In the genomic region with DNA sequence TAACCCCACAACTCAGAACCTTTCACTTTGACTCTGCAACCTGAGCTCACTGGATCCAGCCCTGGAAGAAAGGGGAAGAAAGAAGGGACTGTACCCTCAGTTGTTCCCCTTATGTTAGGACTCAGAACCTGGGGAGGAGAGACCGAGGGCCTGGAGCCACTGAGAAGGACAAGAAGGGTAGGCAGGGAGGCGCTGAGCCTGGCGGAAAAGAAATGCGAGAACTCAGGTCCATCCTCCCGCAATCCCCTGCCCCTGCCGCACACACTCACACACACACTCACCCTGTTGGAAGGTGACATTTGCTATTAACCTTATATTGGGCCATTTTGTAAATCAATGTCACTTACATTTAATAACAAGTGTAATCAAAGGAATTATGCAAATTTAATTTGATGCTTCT, we compare ENCODE assay signal across 1 cellular context.
TF ChIP-seq lines count a peak whose summit lies in the region.

No MANE protein-coding gene starts in this region.

TF ChIP-seq in GM23338, 12 proteins besides CTCF, POLR2A, EP300 and RAD21 (continued from another document):
- TF ChIP-seq, protein P1, sequence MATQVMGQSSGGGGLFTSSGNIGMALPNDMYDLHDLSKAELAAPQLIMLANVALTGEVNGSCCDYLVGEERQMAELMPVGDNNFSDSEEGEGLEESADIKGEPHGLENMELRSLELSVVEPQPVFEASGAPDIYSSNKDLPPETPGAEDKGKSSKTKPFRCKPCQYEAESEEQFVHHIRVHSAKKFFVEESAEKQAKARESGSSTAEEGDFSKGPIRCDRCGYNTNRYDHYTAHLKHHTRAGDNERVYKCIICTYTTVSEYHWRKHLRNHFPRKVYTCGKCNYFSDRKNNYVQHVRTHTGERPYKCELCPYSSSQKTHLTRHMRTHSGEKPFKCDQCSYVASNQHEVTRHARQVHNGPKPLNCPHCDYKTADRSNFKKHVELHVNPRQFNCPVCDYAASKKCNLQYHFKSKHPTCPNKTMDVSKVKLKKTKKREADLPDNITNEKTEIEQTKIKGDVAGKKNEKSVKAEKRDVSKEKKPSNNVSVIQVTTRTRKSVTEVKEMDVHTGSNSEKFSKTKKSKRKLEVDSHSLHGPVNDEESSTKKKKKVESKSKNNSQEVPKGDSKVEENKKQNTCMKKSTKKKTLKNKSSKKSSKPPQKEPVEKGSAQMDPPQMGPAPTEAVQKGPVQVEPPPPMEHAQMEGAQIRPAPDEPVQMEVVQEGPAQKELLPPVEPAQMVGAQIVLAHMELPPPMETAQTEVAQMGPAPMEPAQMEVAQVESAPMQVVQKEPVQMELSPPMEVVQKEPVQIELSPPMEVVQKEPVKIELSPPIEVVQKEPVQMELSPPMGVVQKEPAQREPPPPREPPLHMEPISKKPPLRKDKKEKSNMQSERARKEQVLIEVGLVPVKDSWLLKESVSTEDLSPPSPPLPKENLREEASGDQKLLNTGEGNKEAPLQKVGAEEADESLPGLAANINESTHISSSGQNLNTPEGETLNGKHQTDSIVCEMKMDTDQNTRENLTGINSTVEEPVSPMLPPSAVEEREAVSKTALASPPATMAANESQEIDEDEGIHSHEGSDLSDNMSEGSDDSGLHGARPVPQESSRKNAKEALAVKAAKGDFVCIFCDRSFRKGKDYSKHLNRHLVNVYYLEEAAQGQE (IDR thresholded peaks at IDR 0.05; ENCODE audit: unreplicated experiment), result no peak
- no peak for TF ChIP-seq POLR2AphosphoS5 (IDR thresholded peaks at IDR 0.05; ENCODE audit: low read depth)
- no peak for TF ChIP-seq EZH2 (IDR thresholded peaks at IDR 0.05; ENCODE audit: low read depth, unreplicated experiment)
- TF ChIP-seq, protein P2, sequence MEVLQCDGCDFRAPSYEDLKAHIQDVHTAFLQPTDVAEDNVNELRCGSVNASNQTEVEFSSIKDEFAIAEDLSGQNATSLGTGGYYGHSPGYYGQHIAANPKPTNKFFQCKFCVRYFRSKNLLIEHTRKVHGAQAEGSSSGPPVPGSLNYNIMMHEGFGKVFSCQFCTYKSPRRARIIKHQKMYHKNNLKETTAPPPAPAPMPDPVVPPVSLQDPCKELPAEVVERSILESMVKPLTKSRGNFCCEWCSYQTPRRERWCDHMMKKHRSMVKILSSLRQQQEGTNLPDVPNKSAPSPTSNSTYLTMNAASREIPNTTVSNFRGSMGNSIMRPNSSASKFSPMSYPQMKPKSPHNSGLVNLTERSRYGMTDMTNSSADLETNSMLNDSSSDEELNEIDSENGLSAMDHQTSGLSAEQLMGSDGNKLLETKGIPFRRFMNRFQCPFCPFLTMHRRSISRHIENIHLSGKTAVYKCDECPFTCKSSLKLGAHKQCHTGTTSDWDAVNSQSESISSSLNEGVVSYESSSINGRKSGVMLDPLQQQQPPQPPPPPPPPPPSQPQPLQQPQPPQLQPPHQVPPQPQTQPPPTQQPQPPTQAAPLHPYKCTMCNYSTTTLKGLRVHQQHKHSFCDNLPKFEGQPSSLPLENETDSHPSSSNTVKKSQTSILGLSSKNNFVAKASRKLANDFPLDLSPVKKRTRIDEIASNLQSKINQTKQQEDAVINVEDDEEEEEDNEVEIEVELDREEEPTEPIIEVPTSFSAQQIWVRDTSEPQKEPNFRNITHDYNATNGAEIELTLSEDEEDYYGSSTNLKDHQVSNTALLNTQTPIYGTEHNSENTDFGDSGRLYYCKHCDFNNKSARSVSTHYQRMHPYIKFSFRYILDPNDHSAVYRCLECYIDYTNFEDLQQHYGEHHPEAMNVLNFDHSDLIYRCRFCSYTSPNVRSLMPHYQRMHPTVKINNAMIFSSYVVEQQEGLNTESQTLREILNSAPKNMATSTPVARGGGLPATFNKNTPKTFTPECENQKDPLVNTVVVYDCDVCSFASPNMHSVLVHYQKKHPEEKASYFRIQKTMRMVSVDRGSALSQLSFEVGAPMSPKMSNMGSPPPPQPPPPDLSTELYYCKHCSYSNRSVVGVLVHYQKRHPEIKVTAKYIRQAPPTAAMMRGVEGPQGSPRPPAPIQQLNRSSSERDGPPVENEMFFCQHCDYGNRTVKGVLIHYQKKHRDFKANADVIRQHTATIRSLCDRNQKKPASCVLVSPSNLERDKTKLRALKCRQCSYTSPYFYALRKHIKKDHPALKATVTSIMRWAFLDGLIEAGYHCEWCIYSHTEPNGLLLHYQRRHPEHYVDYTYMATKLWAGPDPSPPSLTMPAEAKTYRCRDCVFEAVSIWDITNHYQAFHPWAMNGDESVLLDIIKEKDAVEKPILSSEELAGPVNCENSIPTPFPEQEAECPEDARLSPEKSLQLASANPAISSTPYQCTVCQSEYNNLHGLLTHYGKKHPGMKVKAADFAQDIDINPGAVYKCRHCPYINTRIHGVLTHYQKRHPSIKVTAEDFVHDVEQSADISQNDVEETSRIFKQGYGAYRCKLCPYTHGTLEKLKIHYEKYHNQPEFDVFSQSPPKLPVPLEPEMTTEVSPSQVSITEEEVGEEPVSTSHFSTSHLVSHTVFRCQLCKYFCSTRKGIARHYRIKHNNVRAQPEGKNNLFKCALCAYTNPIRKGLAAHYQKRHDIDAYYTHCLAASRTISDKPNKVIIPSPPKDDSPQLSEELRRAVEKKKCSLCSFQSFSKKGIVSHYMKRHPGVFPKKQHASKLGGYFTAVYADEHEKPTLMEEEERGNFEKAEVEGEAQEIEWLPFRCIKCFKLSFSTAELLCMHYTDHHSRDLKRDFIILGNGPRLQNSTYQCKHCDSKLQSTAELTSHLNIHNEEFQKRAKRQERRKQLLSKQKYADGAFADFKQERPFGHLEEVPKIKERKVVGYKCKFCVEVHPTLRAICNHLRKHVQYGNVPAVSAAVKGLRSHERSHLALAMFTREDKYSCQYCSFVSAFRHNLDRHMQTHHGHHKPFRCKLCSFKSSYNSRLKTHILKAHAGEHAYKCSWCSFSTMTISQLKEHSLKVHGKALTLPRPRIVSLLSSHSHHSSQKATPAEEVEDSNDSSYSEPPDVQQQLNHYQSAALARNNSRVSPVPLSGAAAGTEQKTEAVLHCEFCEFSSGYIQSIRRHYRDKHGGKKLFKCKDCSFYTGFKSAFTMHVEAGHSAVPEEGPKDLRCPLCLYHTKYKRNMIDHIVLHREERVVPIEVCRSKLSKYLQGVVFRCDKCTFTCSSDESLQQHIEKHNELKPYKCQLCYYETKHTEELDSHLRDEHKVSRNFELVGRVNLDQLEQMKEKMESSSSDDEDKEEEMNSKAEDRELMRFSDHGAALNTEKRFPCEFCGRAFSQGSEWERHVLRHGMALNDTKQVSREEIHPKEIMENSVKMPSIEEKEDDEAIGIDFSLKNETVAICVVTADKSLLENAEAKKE (CRISPR knock-in tag; IDR thresholded peaks at IDR 0.05), result no peak
- TF ChIP-seq STAT1 (IDR thresholded peaks at IDR 0.05; ENCODE audit: unreplicated experiment), result no peak
- TF ChIP-seq ZNF114 (CRISPR knock-in tag; IDR thresholded peaks at IDR 0.05), result no peak
- TF ChIP-seq CREB1 (CRISPR knock-in tag; IDR thresholded peaks at IDR 0.05; ENCODE audit: low read depth), result no peak
- TF ChIP-seq NANOG (IDR thresholded peaks at IDR 0.05; ENCODE audit: borderline replicate concordance), result no peak
- no peak for TF ChIP-seq EZH2phosphoT487 (IDR thresholded peaks at IDR 0.05; ENCODE audit: unreplicated experiment)
- no peak for TF ChIP-seq JUNB (IDR thresholded peaks at IDR 0.05; ENCODE audit: unreplicated experiment)
- TF ChIP-seq ZNF331 (CRISPR knock-in tag; IDR thresholded peaks at IDR 0.05; ENCODE audit: low read depth), result no peak
